ENCODE assay signal across 2 cellular contexts in the genomic region with DNA sequence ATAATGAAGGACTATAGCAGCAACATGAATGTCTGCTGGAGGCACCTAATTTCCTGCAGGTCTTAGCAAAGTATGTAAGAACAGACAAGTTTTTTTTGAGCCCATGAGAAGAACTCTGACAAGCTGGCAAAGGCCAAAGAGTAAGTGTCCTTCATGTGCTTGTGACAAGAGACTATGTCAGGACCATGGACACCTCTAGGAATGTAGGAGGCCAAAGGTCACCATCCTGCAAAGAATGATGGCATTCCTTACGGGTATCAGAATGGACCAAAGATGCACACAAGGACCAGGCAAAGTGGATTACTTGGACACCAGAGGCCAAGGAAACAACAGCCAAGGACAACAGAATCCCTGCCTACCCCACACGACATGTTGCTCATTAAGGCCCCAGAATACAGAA.
TF ChIP-seq lines count a peak whose summit lies in the region.

No MANE protein-coding gene starts in this region.

TF ChIP-seq in A549, 52 proteins besides CTCF, POLR2A, EP300 and RAD21:
- TF ChIP-seq, protein P1, sequence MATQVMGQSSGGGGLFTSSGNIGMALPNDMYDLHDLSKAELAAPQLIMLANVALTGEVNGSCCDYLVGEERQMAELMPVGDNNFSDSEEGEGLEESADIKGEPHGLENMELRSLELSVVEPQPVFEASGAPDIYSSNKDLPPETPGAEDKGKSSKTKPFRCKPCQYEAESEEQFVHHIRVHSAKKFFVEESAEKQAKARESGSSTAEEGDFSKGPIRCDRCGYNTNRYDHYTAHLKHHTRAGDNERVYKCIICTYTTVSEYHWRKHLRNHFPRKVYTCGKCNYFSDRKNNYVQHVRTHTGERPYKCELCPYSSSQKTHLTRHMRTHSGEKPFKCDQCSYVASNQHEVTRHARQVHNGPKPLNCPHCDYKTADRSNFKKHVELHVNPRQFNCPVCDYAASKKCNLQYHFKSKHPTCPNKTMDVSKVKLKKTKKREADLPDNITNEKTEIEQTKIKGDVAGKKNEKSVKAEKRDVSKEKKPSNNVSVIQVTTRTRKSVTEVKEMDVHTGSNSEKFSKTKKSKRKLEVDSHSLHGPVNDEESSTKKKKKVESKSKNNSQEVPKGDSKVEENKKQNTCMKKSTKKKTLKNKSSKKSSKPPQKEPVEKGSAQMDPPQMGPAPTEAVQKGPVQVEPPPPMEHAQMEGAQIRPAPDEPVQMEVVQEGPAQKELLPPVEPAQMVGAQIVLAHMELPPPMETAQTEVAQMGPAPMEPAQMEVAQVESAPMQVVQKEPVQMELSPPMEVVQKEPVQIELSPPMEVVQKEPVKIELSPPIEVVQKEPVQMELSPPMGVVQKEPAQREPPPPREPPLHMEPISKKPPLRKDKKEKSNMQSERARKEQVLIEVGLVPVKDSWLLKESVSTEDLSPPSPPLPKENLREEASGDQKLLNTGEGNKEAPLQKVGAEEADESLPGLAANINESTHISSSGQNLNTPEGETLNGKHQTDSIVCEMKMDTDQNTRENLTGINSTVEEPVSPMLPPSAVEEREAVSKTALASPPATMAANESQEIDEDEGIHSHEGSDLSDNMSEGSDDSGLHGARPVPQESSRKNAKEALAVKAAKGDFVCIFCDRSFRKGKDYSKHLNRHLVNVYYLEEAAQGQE (IDR thresholded peaks at IDR 0.05) = peak; percentile 49; the same call in 1 of the 2 replicates
- TF ChIP-seq CBX8 (IDR thresholded peaks at IDR 0.05) (no peak), NPAS2 (CRISPR knock-in tag; IDR thresholded peaks at IDR 0.05; ENCODE audit: borderline replicate concordance) (no peak)

TF ChIP-seq in GM23338, 12 proteins besides CTCF, POLR2A, EP300 and RAD21 (continued from another document):
- TF ChIP-seq NANOG (IDR thresholded peaks at IDR 0.05; ENCODE audit: borderline replicate concordance) = no peak
